In genomic region chr17:77437017-77437416, GRCh38 we compare ENCODE assay signal across 8 cellular contexts.
DNase-seq lines count a peak whose midpoint lies in the region; ATAC-seq and TF ChIP-seq lines count a peak whose summit lies in the region.

No MANE protein-coding gene starts in this region.

- peaks cover 97% of the 10 kb centered on the region for H3K4me1 Mint-ChIP-seq in activated B cell treated with CpG ODN at 0.5 μM for 24 hours

- peaks cover 89 to 92% (median 90%) of the 10 kb centered on the region in 4 donors for H3K4me1 ChIP-seq in upper lobe of left lung

- H3K4me3 Mint-ChIP-seq in activated B cell treated with CpG ODN at 0.5 μM for 24 hours = peak overlapping the region; percentile 35

- no peak for TF ChIP-seq POLR2A in upper lobe of left lung (IDR thresholded peaks at IDR 0.05)

- peak; percentile 44 for DNase-seq in stimulated activated CD4-positive, alpha-beta T cell treated with anti-CD3 and anti-CD28 coated beads, Interleukin-4, amount 100 ng/mL, for 1 hour
- DNase-seq in stimulated activated CD4-positive, alpha-beta T cell treated with anti-CD3 and anti-CD28 coated beads, Interleukin-1b, Interleukin-23, amount 100 ng/mL, for 48 hours = no peak
- DNase-seq in activated B cell treated with CpG ODN at 0.5 μM for 24 hours = no peak
- DNase-seq in left ventricle myocardium superior = peak; percentile 76
- DNase-seq in upper lobe of left lung = peak in 1 of 2 donors; percentile 50
- no peak for DNase-seq in posterior vena cava (ENCODE audit: low spot score)
- no peak for DNase-seq in stimulated activated CD4-positive, alpha-beta T cell treated with anti-CD3 and anti-CD28 coated beads, Interleukin-4, amount 100 ng/mL, for 4 hours

- no peak for TF ChIP-seq CTCF in activated B cell treated with CpG ODN at 0.5 μM for 24 hours (IDR thresholded peaks at IDR 0.05)
- no peak for TF ChIP-seq CTCF in upper lobe of left lung (IDR thresholded peaks at IDR 0.05)

- no peaks in the 10 kb centered on the region for H3K36me3 Mint-ChIP-seq in activated B cell treated with CpG ODN at 0.5 μM for 24 hours (ENCODE audit: low read depth)

- no peaks in the 10 kb centered on the region for H3K36me3 ChIP-seq in upper lobe of left lung

- POLR2A ChIA-PET in activated B cell treated with CpG ODN at 0.5 μM for 24 hours (lab: Charles Lee) = interaction anchor here (2.1 to 23.2 kb wide), 5 partner anchors 8 to 114 kb away, joined by 14 to 831 read pairs (median 77); no protein-coding TSS in a partner anchor

- intact Hi-C loops in activated B cell treated with CpG ODN at 0.5 μM for 24 hours (cut with micrococcal nuclease) = no loop called here
- intact Hi-C loops in left ventricle myocardium superior (cut with micrococcal nuclease) = loop anchor here (10.0 kb wide), 1 partner anchor 48 kb away; no protein-coding TSS in a partner anchor
- intact Hi-C loops in posterior vena cava (cut with DNase I) = loop anchor here in 1 of 2 donors (5.0 kb wide), 1 partner anchor 50 kb away; no protein-coding TSS in a partner anchor

- 24 to 27% methylated on average over 4 to 6 of the region's 10 CpGs for WGBS in upper lobe of left lung, 2 donors

- ATAC-seq in activated B cell treated with CpG ODN at 0.5 μM for 24 hours (ENCODE audit: low read depth) (no peak), left ventricle myocardium superior (peak; percentile 33), upper lobe of left lung (ENCODE audit: low FRiP score in 2 of 2) (peak; percentile 13 to 50), GM19035 (IDR thresholded peaks at IDR 0.05; ENCODE audit: unreplicated experiment) (no peak)

- H3K27me3 Mint-ChIP-seq in activated B cell treated with CpG ODN at 0.5 μM for 24 hours = no peaks in the 10 kb centered on the region

- H3K9me3 Mint-ChIP-seq in activated B cell treated with CpG ODN at 0.5 μM for 24 hours = no peaks in the 10 kb centered on the region

- H3K27ac Mint-ChIP-seq in activated B cell treated with CpG ODN at 0.5 μM for 24 hours = peak overlapping the region; percentile 94

- no peak for TF ChIP-seq EP300 in upper lobe of left lung (IDR thresholded peaks at IDR 0.05)

- CTCF ChIA-PET in activated B cell treated with CpG ODN at 0.5 μM for 24 hours (lab: Charles Lee) = interaction anchor here (1.0 to 1.6 kb wide), 3 partner anchors 8 to 36 kb away, joined by 3 to 5 read pairs (median 4); no protein-coding TSS in a partner anchor

- H3K27ac ChIP-seq in upper lobe of left lung = peak overlapping the region in 3 of 4 donors; percentile 19 to 78 (median 48)

- no peaks in the 10 kb centered on the region for H3K27me3 ChIP-seq in upper lobe of left lung

- H3K9me3 ChIP-seq in upper lobe of left lung = no peaks in the 10 kb centered on the region

- no peak overlapping the region for H3K4me3 ChIP-seq in upper lobe of left lung

Comparison
In these comparisons a context has a peak if more than half of its experiments do, and no peak if none do; other contexts are left out.
1. DNase-seq: peak in stimulated activated CD4-positive, alpha-beta T cell treated with anti-CD3 and anti-CD28 coated beads, Interleukin-4, amount 100 ng/mL, for 1 hour (single experiment) and left ventricle myocardium superior (single experiment); none in stimulated activated CD4-positive, alpha-beta T cell treated with anti-CD3 and anti-CD28 coated beads, Interleukin-1b, Interleukin-23, amount 100 ng/mL, for 48 hours (single experiment), activated B cell treated with CpG ODN at 0.5 μM for 24 hours (single experiment), posterior vena cava (single experiment) and stimulated activated CD4-positive, alpha-beta T cell treated with anti-CD3 and anti-CD28 coated beads, Interleukin-4, amount 100 ng/mL, for 4 hours (0 of 2).
2. ATAC-seq: peak in left ventricle myocardium superior (single experiment) and upper lobe of left lung (2 of 2); none in activated B cell treated with CpG ODN at 0.5 μM for 24 hours (single experiment) and GM19035 (single experiment).